Comparison of ENCODE assay signal across 1 cellular context in the genomic region with DNA sequence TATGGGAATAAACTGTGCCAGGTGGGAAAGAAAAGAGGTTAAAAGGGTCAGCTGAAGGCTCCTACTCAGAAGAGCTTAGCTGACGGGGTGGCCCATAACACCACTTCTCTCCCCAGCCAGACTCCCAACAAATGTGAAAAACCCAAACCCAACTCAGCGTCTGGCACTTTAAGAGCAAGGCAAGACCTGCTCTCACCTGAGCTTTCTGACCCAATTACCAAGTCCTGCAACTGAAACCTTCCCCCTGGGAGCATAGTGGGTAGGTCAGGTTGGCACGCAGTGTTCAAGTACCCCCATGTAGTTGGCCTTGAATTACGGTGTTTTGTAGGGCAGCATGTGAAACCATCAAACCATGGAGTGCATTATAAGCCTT.
TF ChIP-seq lines count a peak whose summit lies in the region.

No MANE protein-coding gene starts in this region.

TF ChIP-seq in endothelial cell of umbilical vein, 7 proteins besides CTCF, POLR2A, EP300 and RAD21:
- TF ChIP-seq JUN (IDR thresholded peaks at IDR 0.05; ENCODE audit: borderline replicate concordance, insufficient read depth, insufficient read length, low read depth) (no peak), MAX (IDR thresholded peaks at IDR 0.05; ENCODE audit: insufficient read depth, insufficient read length) (no peak), EZH2 (IDR thresholded peaks at IDR 0.05; ENCODE audit: borderline replicate concordance, low read depth, low read length, severe bottlenecking) (no peak), MYC (IDR thresholded peaks at IDR 0.05; ENCODE audit: low read depth, low read length) (no peak), POLR2AphosphoS5 (IDR thresholded peaks at IDR 0.05; ENCODE audit: insufficient read depth, low read depth, low read length) (no peak), GATA2 (IDR thresholded peaks at IDR 0.05; ENCODE audit: insufficient read depth, insufficient read length, low read depth, low read length) (no peak), FOS (IDR thresholded peaks at IDR 0.05; ENCODE audit: borderline replicate concordance, insufficient read depth, low read length) (no peak)
